ENCODE assay signal across 11 cellular contexts in the genomic region with DNA sequence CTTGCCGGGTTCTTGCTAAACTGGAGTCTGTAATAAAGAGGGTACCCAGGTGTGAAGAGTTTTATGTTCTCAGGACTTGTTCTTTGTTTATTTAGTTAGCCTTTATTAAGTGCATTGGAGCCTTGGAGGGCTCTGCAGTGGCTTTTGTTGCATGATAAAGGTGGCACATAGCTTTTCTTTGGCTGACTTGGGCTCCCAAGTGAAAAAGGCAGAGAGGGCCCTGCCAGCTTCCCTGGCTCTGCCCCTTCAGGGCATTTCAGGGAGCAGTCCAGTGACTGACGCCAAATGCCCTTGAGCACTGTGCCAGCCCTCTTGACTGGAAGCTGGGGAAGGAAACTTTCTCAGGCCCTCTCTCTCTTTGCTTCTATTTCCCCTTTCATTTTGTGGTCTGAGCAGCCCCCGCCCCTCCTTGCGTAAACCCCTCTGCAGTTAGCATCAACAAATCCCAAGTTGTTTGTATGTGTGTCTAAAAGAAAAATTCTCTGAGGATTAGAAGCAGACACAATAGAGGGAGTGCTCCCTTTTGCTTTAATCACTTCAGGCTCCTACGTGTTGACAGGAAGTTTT.
DNase-seq lines count a peak whose midpoint lies in the region; ATAC-seq and TF ChIP-seq lines count a peak whose summit lies in the region.
"Had no signal": no experiment of that assay in that cellular context is flagged by ENCODE, and none has a peak within 500 bp of the region (broad histone marks: within the 10 kb centered on the region; RNA-seq: fewer than 3 reads in every experiment).

No MANE protein-coding gene starts in this region.

- H3K4me2 ChIP-seq in mesenchymal stem cell (ENCODE audit: low read length, poor library complexity, severe bottlenecking), result no peak overlapping the region

- CTCF ChIA-PET in MCF 10A (lab: Yijun Ruan, JAX), result interaction anchor here (0.9 kb wide), 1 partner anchor 64 kb away, joined by 4 read pairs; no protein-coding TSS in a partner anchor

- peaks cover 6% of the 10 kb centered on the region for H3K36me3 Mint-ChIP-seq in MCF 10A (ENCODE audit: insufficient read depth, unreplicated experiment)
- no peaks in the 10 kb centered on the region for H3K36me3 Mint-ChIP-seq in dendritic cell treated with granulocyte-macrophage colony-stimulating factor and Interleukin-4, amounts not matched to agents 40 ng/mL and 50 ng/mL, for 4 days (ENCODE audit: low read depth)
- H3K36me3 Mint-ChIP-seq: naive B cell had no signal

- H3K9me3 ChIP-seq in breast epithelium, result no peaks in the 10 kb centered on the region
- no peaks in the 10 kb centered on the region for H3K9me3 ChIP-seq in mesenchymal stem cell (ENCODE audit: control insufficient read depth, low read length)
- H3K9me3 ChIP-seq in aorta (ENCODE audit: control insufficient read depth, low read length), result no peaks in the 10 kb centered on the region

- TF ChIP-seq CTCF in MCF 10A (IDR thresholded peaks at IDR 0.05; ENCODE audit: unreplicated experiment) (no peak), breast epithelium (IDR thresholded peaks at IDR 0.05) (no peak)

- TF ChIP-seq POLR2A in breast epithelium (IDR thresholded peaks at IDR 0.05), result no peak

- intact Hi-C loops in MCF 10A (cut with micrococcal nuclease) (no loop called here), breast epithelium (cut with DNase I; ENCODE audit: low total_unique reads) (no loop called here), aorta (cut with DNase I) (loop anchor here (5.0 to 10.0 kb wide), 3 partner anchors 150 to 495 kb away; a partner anchor contains a TSS)
- intact Hi-C loops in dendritic cell treated with granulocyte-macrophage colony-stimulating factor and Interleukin-4, amounts not matched to agents 40 ng/mL and 50 ng/mL, for 4 days (cut with micrococcal nuclease), result no loop called here

- H4K91ac ChIP-seq in mesenchymal stem cell (ENCODE audit: low read length), result no peak overlapping the region

- H2BK15ac ChIP-seq in mesenchymal stem cell (ENCODE audit: low read depth, poor library complexity, severe bottlenecking), result no peak overlapping the region

- H3K9ac ChIP-seq in mesenchymal stem cell (ENCODE audit: low read length), result no peak overlapping the region

- no peak overlapping the region for H2BK120ac ChIP-seq in mesenchymal stem cell (ENCODE audit: low read depth, low read length)

- DNase-seq in MCF 10A (ENCODE audit: unreplicated experiment), result peak; percentile 8
- DNase-seq in breast epithelium (ENCODE audit: low spot score in 2 of 2), result no peak
- DNase-seq in mesenchymal stem cell, result peak; percentile 30
- peak in 1 of 2 donors; percentile 78 for DNase-seq in aorta
- DNase-seq in activated effector memory CD4-positive, alpha-beta T cell treated with anti-CD3 and anti-CD28 coated beads, Interleukin-2, amount 50 U/mL, for 16 hours, result no peak
- DNase-seq in effector CD8-positive, alpha-beta T cell (lab: John Stamatoyannopoulos, UW), result no peak
- DNase-seq in activated gamma-delta T cell (lab: John Stamatoyannopoulos, UW), result no peak
- DNase-seq: naive B cell, NCI-H1105 had no signal

- H3K27me3 ChIP-seq in breast epithelium, result peaks cover 0 to 19% of the 10 kb centered on the region in 2 donors
- H3K27me3 ChIP-seq in mesenchymal stem cell (ENCODE audit: control insufficient read depth in 1 of 2, insufficient read depth in 1 of 2, low read length in 2 of 2), result peaks cover 0 to 15% of the 10 kb centered on the region in 2 experiments
- H3K27me3 ChIP-seq in aorta (ENCODE audit: control insufficient read depth in 1 of 2, insufficient read depth in 2 of 2, low read length in 1 of 2), result no peaks in the 10 kb centered on the region

- H3K4ac ChIP-seq in mesenchymal stem cell (ENCODE audit: low read depth in 1 of 2, low read length in 2 of 2), result no peak overlapping the region

- H4K8ac ChIP-seq in mesenchymal stem cell (ENCODE audit: low read length), result no peak overlapping the region

- no peak overlapping the region for H3K14ac ChIP-seq in mesenchymal stem cell (ENCODE audit: low read length in 2 of 2)

- no peak overlapping the region for H3K27ac ChIP-seq in breast epithelium
- no peak overlapping the region for H3K27ac ChIP-seq in mesenchymal stem cell (ENCODE audit: low read length, poor library complexity, severe bottlenecking)
- H3K27ac ChIP-seq in aorta (ENCODE audit: low read depth in 1 of 2, low read length in 2 of 2), result peak overlapping the region in 1 of 2 donors; percentile 19

- H2BK12ac ChIP-seq in mesenchymal stem cell (ENCODE audit: low read length in 2 of 2), result no peak overlapping the region

- H3K36me3 ChIP-seq in breast epithelium (no peaks in the 10 kb centered on the region), mesenchymal stem cell (ENCODE audit: control insufficient read depth in 1 of 2, insufficient read depth in 2 of 2, low read depth in 1 of 2, low read length in 2 of 2) (peaks cover 0 to 3% of the 10 kb centered on the region in 2 experiments), aorta (ENCODE audit: control insufficient read depth in 1 of 2, insufficient read depth in 2 of 2, low read length in 1 of 2) (no peaks in the 10 kb centered on the region)

- BruUV-seq in MCF 10A (replicated peaks; lab: Mats Ljungman, UMichigan), result no TSS peak

- no peak overlapping the region for H2AFZ ChIP-seq in mesenchymal stem cell (ENCODE audit: low read depth, low read length)

- H2AK5ac ChIP-seq in mesenchymal stem cell (ENCODE audit: low read length, severe bottlenecking), result no peak overlapping the region

- POLR2A ChIA-PET in MCF 10A (lab: Yijun Ruan, JAX), result no interaction called here

- no peak overlapping the region for H3K18ac ChIP-seq in mesenchymal stem cell (ENCODE audit: low read depth in 1 of 2, low read length in 2 of 2)

- H3K79me1 ChIP-seq in mesenchymal stem cell (replicated peaks; ENCODE audit: low read length, poor library complexity, severe bottlenecking), result peaks cover 13% of the 10 kb centered on the region

- H3K4me1 Mint-ChIP-seq in MCF 10A (ENCODE audit: insufficient read depth, unreplicated experiment), result no peaks in the 10 kb centered on the region
- H3K4me1 Mint-ChIP-seq in dendritic cell treated with granulocyte-macrophage colony-stimulating factor and Interleukin-4, amounts not matched to agents 40 ng/mL and 50 ng/mL, for 4 days (ENCODE audit: low read depth), result peaks cover 40% of the 10 kb centered on the region

- H3K4me3 Mint-ChIP-seq in MCF 10A (ENCODE audit: unreplicated experiment), result no peak overlapping the region
- peak overlapping the region; percentile 34 for H3K4me3 Mint-ChIP-seq in dendritic cell treated with granulocyte-macrophage colony-stimulating factor and Interleukin-4, amounts not matched to agents 40 ng/mL and 50 ng/mL, for 4 days
- H3K4me3 Mint-ChIP-seq: naive B cell had no signal

- peak; percentile 49 for ATAC-seq in aorta (ENCODE audit: low FRiP score)

- H3K9me3 Mint-ChIP-seq in MCF 10A (ENCODE audit: unreplicated experiment), result no peaks in the 10 kb centered on the region
- H3K9me3 Mint-ChIP-seq in dendritic cell treated with granulocyte-macrophage colony-stimulating factor and Interleukin-4, amounts not matched to agents 40 ng/mL and 50 ng/mL, for 4 days, result no peaks in the 10 kb centered on the region
- H3K9me3 Mint-ChIP-seq: activated T-helper 2 cell treated with anti-CD3 and anti-CD28 coated beads, Interferon-gamma antibody, Interleukin-2, Interleukin-4, amounts not matched to agents 10 μg/mL and 5 μg/mL and 100 μg/mL, durations not matched to agents 14 hours and 24 hours and 36 hours; naive B cell had no signal

- H2BK5ac ChIP-seq in mesenchymal stem cell (ENCODE audit: low read depth, low read length, poor library complexity, severe bottlenecking), result no peak overlapping the region

- H3K23ac ChIP-seq in mesenchymal stem cell (ENCODE audit: low read length in 2 of 2), result no peak overlapping the region

- no peak overlapping the region for H3K4me3 ChIP-seq in breast epithelium
- H3K4me3 ChIP-seq in mesenchymal stem cell (ENCODE audit: insufficient read depth in 1 of 2, low read depth in 1 of 2, low read length in 2 of 2), result no peak overlapping the region
- no peak overlapping the region for H3K4me3 ChIP-seq in aorta (ENCODE audit: low read length in 2 of 2)

- H3K4me1 ChIP-seq in breast epithelium (no peaks in the 10 kb centered on the region), mesenchymal stem cell (ENCODE audit: control insufficient read depth, insufficient read depth, low read depth, low read length) (peaks cover 11% of the 10 kb centered on the region), aorta (ENCODE audit: control insufficient read depth in 1 of 2, insufficient read depth in 2 of 2, low read length in 2 of 2) (peaks cover 0 to 3% of the 10 kb centered on the region in 2 donors)

- 32% methylated on average over 3 of the region's 5 CpGs for WGBS in mesenchymal stem cell
- WGBS in aorta, 2 donors, result 5 to 28% methylated on average over 5 of the region's 5 CpGs

- peaks cover 54% of the 10 kb centered on the region for H3K27me3 Mint-ChIP-seq in MCF 10A (ENCODE audit: insufficient read depth, unreplicated experiment)
- H3K27me3 Mint-ChIP-seq in dendritic cell treated with granulocyte-macrophage colony-stimulating factor and Interleukin-4, amounts not matched to agents 40 ng/mL and 50 ng/mL, for 4 days, result no peaks in the 10 kb centered on the region

- no peak overlapping the region for H3K27ac Mint-ChIP-seq in MCF 10A (ENCODE audit: low read depth, unreplicated experiment)
- H3K27ac Mint-ChIP-seq in dendritic cell treated with granulocyte-macrophage colony-stimulating factor and Interleukin-4, amounts not matched to agents 40 ng/mL and 50 ng/mL, for 4 days, result peak overlapping the region; percentile 76
- H3K27ac Mint-ChIP-seq: activated T-helper 2 cell treated with anti-CD3 and anti-CD28 coated beads, Interferon-gamma antibody, Interleukin-2, Interleukin-4, amounts not matched to agents 10 μg/mL and 5 μg/mL and 100 μg/mL, durations not matched to agents 14 hours and 24 hours and 36 hours had no signal

Comparison
In these comparisons a context has a peak if more than half of its experiments do, and no peak if none do; other contexts are left out.
1. DNase-seq: peak in MCF 10A (single experiment) and mesenchymal stem cell (single experiment); none in breast epithelium (0 of 2), activated effector memory CD4-positive, alpha-beta T cell treated with anti-CD3 and anti-CD28 coated beads, Interleukin-2, amount 50 U/mL, for 16 hours (single experiment), effector CD8-positive, alpha-beta T cell (single experiment) and activated gamma-delta T cell (single experiment).
2. intact Hi-C loops: an anchor here in aorta (5.0 to 10.0 kb wide); none called in MCF 10A, breast epithelium and dendritic cell treated with granulocyte-macrophage colony-stimulating factor and Interleukin-4, amounts not matched to agents 40 ng/mL and 50 ng/mL, for 4 days.